ENCODE assay signal across 8 cellular contexts in the genomic region with DNA sequence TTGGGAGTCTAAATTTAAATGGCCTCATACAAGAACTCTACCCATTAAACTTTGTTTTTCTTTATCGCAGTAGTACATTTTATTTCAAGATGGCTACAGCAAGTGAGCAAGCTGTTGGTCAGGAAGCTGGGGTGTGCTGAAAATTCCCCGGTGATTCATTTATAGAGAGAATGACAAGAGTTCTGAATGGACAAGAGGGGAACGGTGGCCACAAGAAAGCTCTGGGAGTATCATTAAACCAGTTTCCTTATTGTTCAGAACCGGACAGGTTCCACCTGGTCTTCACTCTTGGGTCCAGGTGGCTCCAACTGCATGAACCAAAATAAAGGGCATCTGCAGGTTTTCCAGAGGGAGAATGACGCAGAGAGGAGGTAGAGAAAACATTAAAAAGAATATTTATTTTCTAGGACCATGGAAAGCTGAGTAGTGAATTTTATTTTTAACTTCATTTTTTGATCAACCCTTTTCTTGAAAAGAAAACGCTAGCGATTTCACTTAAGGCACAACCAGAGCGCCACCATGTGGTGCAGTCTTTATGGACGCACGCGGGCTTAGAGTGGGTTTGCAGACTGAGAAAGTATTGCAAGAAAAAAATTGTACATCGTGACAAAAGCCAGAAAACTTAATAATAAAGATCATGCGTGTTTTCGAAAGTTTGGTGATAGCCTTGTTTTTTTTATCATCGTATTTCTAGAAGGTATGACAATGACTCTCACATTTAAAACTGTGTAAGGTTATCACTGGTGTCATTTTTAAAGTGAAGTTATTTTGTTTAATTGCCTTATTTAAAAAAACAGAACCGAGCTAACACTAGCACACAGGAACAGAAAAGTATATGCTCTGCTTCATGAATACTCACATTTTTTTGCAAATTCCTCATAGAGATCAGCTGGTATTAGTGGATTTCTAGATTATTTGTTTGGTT.
DNase-seq lines count a peak whose midpoint lies in the region; ATAC-seq and TF ChIP-seq lines count a peak whose summit lies in the region.

No MANE protein-coding gene starts in this region.

- no peak overlapping the region for H3K27ac ChIP-seq in lung (ENCODE audit: low read depth in 1 of 2, low read length in 1 of 2)

- no peaks in the 10 kb centered on the region for H3K4me1 ChIP-seq in lung (ENCODE audit: control insufficient read depth in 2 of 2, insufficient read depth in 2 of 2, low read length in 2 of 2)

- peaks cover 3% of the 10 kb centered on the region for H3K27me3 ChIP-seq in lung (ENCODE audit: control insufficient read depth, insufficient read depth)

- H3K9me3 ChIP-seq in lung (ENCODE audit: control insufficient read depth in 2 of 2, insufficient read depth in 1 of 2, low read length in 1 of 2), result no peaks in the 10 kb centered on the region

- peak in 8 of 14 donors; percentile 1 to 22 (median 6) for DNase-seq in C1 segment of cervical spinal cord (lab: John Stamatoyannopoulos, UW)
- DNase-seq in NOMO-1 (lab: John Stamatoyannopoulos, UW; ENCODE audit: unreplicated experiment in 2 of 2), result peak; percentile 39 to 59
- DNase-seq in choroid plexus epithelial cell (ENCODE audit: low read depth), result peak; percentile 82
- peak; percentile 36 for DNase-seq in lung (ENCODE audit: low spot score)
- no peak for DNase-seq in stimulated activated naive CD4-positive, alpha-beta T cell treated with Interleukin-2 at 50 U/mL for 16 hours (lab: John Stamatoyannopoulos, UW)
- DNase-seq in EL, result no peak

- TF ChIP-seq CTCF in choroid plexus epithelial cell (conservative IDR thresholded peaks at IDR 0.05; ENCODE audit: low read depth, low read length) (peak; percentile 85), lung (IDR thresholded peaks at IDR 0.05; ENCODE audit: control extremely low read depth, extremely low read depth) (no peak)

- WGBS in lung, 2 donors, result 22 to 24% methylated on average over 16 of the region's 16 CpGs

- peak; percentile 58 for ATAC-seq in GM19035 (IDR thresholded peaks at IDR 0.05; ENCODE audit: unreplicated experiment)
- peak; percentile 60 for ATAC-seq in HG03442 (IDR thresholded peaks at IDR 0.05; ENCODE audit: unreplicated experiment)
- no peak for ATAC-seq in lung (ENCODE audit: insufficient read depth, low FRiP score)

- H3K4me3 ChIP-seq in choroid plexus epithelial cell (ENCODE audit: low read depth, low read length) (no peak overlapping the region), lung (no peak overlapping the region)

- no peaks in the 10 kb centered on the region for H3K36me3 ChIP-seq in lung (ENCODE audit: control insufficient read depth in 2 of 2, insufficient read depth in 2 of 2, low read length in 2 of 2)

Comparison
In these comparisons a context has a peak if more than half of its experiments do, and no peak if none do; other contexts are left out.
1. DNase-seq: peak in C1 segment of cervical spinal cord (8 of 14), NOMO-1 (2 of 2), choroid plexus epithelial cell (single experiment) and lung (single experiment); none in stimulated activated naive CD4-positive, alpha-beta T cell treated with Interleukin-2 at 50 U/mL for 16 hours (single experiment) and EL (single experiment).